Comparison of ENCODE assay signal across 9 cellular contexts in genomic region chrX:123964155-123964554, GRCh38. TPM values are rescaled to one million over a fixed set of nuclear protein-coding genes. Genes with fewer than 3 reads are reported as not detected.
A peak's percentile ranks its signal among the peaks of the same experiment; 100 is the strongest.
DNase-seq lines count a peak whose midpoint lies in the region; ATAC-seq, FAIRE-seq and TF ChIP-seq lines count a peak whose summit lies in the region.
"Had no signal": no experiment of that assay in that cellular context is flagged by ENCODE, and none has a peak within 500 bp of the region (broad histone marks: within the 10 kb centered on the region; RNA-seq: fewer than 3 reads in every experiment).

No MANE protein-coding gene starts in this region.

- peaks cover 5% of the 10 kb centered on the region; the same call in 1 of the 2 replicates for H4K20me1 ChIP-seq in Karpas-422 (ENCODE audit: insufficient read depth, low read depth, low read length)

- no peak for ATAC-seq in GM19328 (IDR thresholded peaks at IDR 0.05; ENCODE audit: unreplicated experiment)

- H3K36me3 ChIP-seq in BE2C (no peaks in the 10 kb centered on the region), Karpas-422 (ENCODE audit: insufficient read depth, low read length) (no peaks in the 10 kb centered on the region), bronchial epithelial cell (ENCODE audit: control insufficient read depth, insufficient read depth, low read length) (no peaks in the 10 kb centered on the region), muscle layer of colon (ENCODE audit: insufficient read depth, low read length) (no peaks in the 10 kb centered on the region)

- no peak for FAIRE-seq in bronchial epithelial cell (lab: Jason Lieb, UNC)
- FAIRE-seq: TTC549 had no signal

- H3K27ac ChIP-seq in Karpas-422 (ENCODE audit: low read length) (peak overlapping the region; percentile 97), muscle layer of colon (ENCODE audit: low read depth, low read length) (peak overlapping the region; percentile 28)

- DNase-seq in BE2C: no peak
- DNase-seq in Karpas-422: no peak
- DNase-seq in bronchial epithelial cell (ENCODE audit: low read depth): peak; percentile 31
- DNase-seq in NCI-H2107 (lab: John Stamatoyannopoulos, UW): no peak
- DNase-seq in G401 (ENCODE audit: low spot score): no peak
- no peak for DNase-seq in superior temporal gyrus (ENCODE audit: extremely low spot score)

- no peaks in the 10 kb centered on the region for H3K4me1 ChIP-seq in BE2C
- H3K4me1 ChIP-seq in Karpas-422 (ENCODE audit: low read length): peaks cover 14% of the 10 kb centered on the region
- no peaks in the 10 kb centered on the region for H3K4me1 ChIP-seq in muscle layer of colon (ENCODE audit: insufficient read depth, low read length)

- H2AFZ ChIP-seq in Karpas-422 (ENCODE audit: low read length): no peak overlapping the region

- no peaks in the 10 kb centered on the region for H3K9me3 ChIP-seq in BE2C
- no peaks in the 10 kb centered on the region for H3K9me3 ChIP-seq in Karpas-422 (ENCODE audit: low read length)
- H3K9me3 ChIP-seq in muscle layer of colon (ENCODE audit: low read length): no peaks in the 10 kb centered on the region

- H3K9ac ChIP-seq in Karpas-422 (ENCODE audit: low read length): peak overlapping the region; percentile 70
- H3K9ac ChIP-seq in muscle layer of colon (ENCODE audit: low read length): peak overlapping the region; percentile 20

- peak overlapping the region; percentile 81 for H3K4me2 ChIP-seq in Karpas-422 (ENCODE audit: low read depth, low read length, poor library complexity, severe bottlenecking)

- TF ChIP-seq CTCF in BE2C (IDR thresholded peaks at IDR 0.05; ENCODE audit: low read depth, low read length) (no peak), bronchial epithelial cell (IDR thresholded peaks at IDR 0.05; ENCODE audit: insufficient read depth, low read length, severe bottlenecking) (no peak)

- peaks cover 76% of the 10 kb centered on the region for H3K79me2 ChIP-seq in Karpas-422 (ENCODE audit: low read length)

- H3K9me2 ChIP-seq in Karpas-422 (replicated peaks; ENCODE audit: insufficient read depth, low read length): no peaks in the 10 kb centered on the region

- in situ Hi-C loops in G401 (cut with HindIII; ENCODE audit: low sequenced_read_pairs): no loop called here

- H3K4me3 ChIP-seq in BE2C (ENCODE audit: low read depth, low read length) (peak overlapping the region; percentile 85), Karpas-422 (ENCODE audit: low read length) (peak overlapping the region; percentile 75), bronchial epithelial cell (ENCODE audit: low read depth, low read length) (no peak overlapping the region), muscle layer of colon (ENCODE audit: low read depth in 1 of 2, low read length in 2 of 2) (peak overlapping the region in 1 of 2 donors; percentile 80)

- no peaks in the 10 kb centered on the region for H3K27me3 ChIP-seq in BE2C
- H3K27me3 ChIP-seq in Karpas-422 (ENCODE audit: low read length): no peaks in the 10 kb centered on the region
- H3K27me3 ChIP-seq in bronchial epithelial cell (ENCODE audit: control insufficient read depth, insufficient read depth, low read length): no peaks in the 10 kb centered on the region
- peaks cover 0 to 11% of the 10 kb centered on the region in 2 donors for H3K27me3 ChIP-seq in muscle layer of colon (ENCODE audit: control insufficient read depth in 1 of 2, insufficient read depth in 2 of 2, low read length in 2 of 2)

RNA-seq across cellular contexts. Expression of gene STAG2, which starts 2.6 kb away (rescaled TPM):
- 33.1 TPM for polyA plus RNA-seq in BE2C (2012; ENCODE audit: insufficient read depth, insufficient read length, low read depth)
- 75.7 and 98.4 TPM in 2 replicates for total RNA-seq in Karpas-422 (2014; rRNA removed; shearing (Covaris generic); ENCODE audit: low replicate concordance)
- total RNA-seq in bronchial epithelial cell: 90.8 and 95.1 TPM in 2 replicates
- total RNA-seq in G401 (2014; rRNA removed; shearing (Covaris generic)): 56.7 and 76.4 TPM in 2 replicates
